ENCODE assay signal across 1 cellular context in genomic region chr1:85681087-85681486, GRCh38.
TF ChIP-seq lines count a peak whose summit lies in the region.

No MANE protein-coding gene starts in this region.

TF ChIP-seq in HepG2, 621 proteins besides CTCF, POLR2A, EP300 and RAD21 (continued from another document and continues in another):
- TF ChIP-seq MYPOP (CRISPR knock-in tag; IDR thresholded peaks at IDR 0.05) (no peak), ZFP36 (IDR thresholded peaks at IDR 0.05; ENCODE audit: borderline replicate concordance, low read depth, low read length, partially characterized antibody) (no peak), ZFY (CRISPR knock-in tag; IDR thresholded peaks at IDR 0.05) (no peak), ZNF670 (CRISPR knock-in tag; IDR thresholded peaks at IDR 0.05; ENCODE audit: borderline replicate concordance) (no peak), HOXD1 (CRISPR knock-in tag; IDR thresholded peaks at IDR 0.05) (no peak), ZNF660 (CRISPR knock-in tag; IDR thresholded peaks at IDR 0.05; ENCODE audit: borderline replicate concordance, low read depth) (no peak), ZNF275 (CRISPR knock-in tag; IDR thresholded peaks at IDR 0.05; ENCODE audit: borderline replicate concordance) (no peak), ASH2L (IDR thresholded peaks at IDR 0.05; ENCODE audit: insufficient read length, low read depth, low read length) (peak; percentile 80), SALL2 (CRISPR knock-in tag; IDR thresholded peaks at IDR 0.05) (no peak), ZNF644 (CRISPR knock-in tag; IDR thresholded peaks at IDR 0.05; ENCODE audit: low read depth) (0 out of 2 replicates have a peak, but pooled peaks have one; percentile 31), ZBTB25 (CRISPR knock-in tag; IDR thresholded peaks at IDR 0.05) (no peak), NR1H2 (CRISPR knock-in tag; IDR thresholded peaks at IDR 0.05; ENCODE audit: borderline replicate concordance, low read depth) (no peak), HNRNPH1 (optimal IDR thresholded peaks at IDR 0.05; ENCODE audit: low read depth, low read length) (no peak), NPAS2 (CRISPR knock-in tag; IDR thresholded peaks at IDR 0.05; ENCODE audit: borderline replicate concordance) (no peak), ZNF777 (CRISPR knock-in tag; IDR thresholded peaks at IDR 0.05) (no peak), ZNF446 (CRISPR knock-in tag; IDR thresholded peaks at IDR 0.05) (no peak), IKZF1 (IDR thresholded peaks at IDR 0.05) (no peak), RAD51 (IDR thresholded peaks at IDR 0.05; ENCODE audit: borderline replicate concordance) (no peak), SSRP1 (CRISPR knock-in tag; IDR thresholded peaks at IDR 0.05) (no peak), MTF2 (CRISPR knock-in tag; IDR thresholded peaks at IDR 0.05; ENCODE audit: borderline replicate concordance) (no peak), NR3C1 (CRISPR knock-in tag; IDR thresholded peaks at IDR 0.05) (no peak), ZFAT (CRISPR knock-in tag; conservative IDR thresholded peaks at IDR 0.05) (no peak), ZNF251 (CRISPR knock-in tag; IDR thresholded peaks at IDR 0.05) (no peak), ZNF772 (CRISPR knock-in tag; IDR thresholded peaks at IDR 0.05) (no peak), ZNF580 (CRISPR knock-in tag; IDR thresholded peaks at IDR 0.05; ENCODE audit: borderline replicate concordance, low read depth) (no peak), ZNF782 (CRISPR knock-in tag; IDR thresholded peaks at IDR 0.05; ENCODE audit: borderline replicate concordance) (no peak), SALL1 (CRISPR knock-in tag; IDR thresholded peaks at IDR 0.05) (peak; percentile 59; the same call in 1 of the 2 replicates), FOXA1 (IDR thresholded peaks at IDR 0.05) (no peak), FOXA1 (CRISPR knock-in tag; IDR thresholded peaks at IDR 0.05) (peak; percentile 41), MNT (IDR thresholded peaks at IDR 0.05) (no peak), ZBTB26 (CRISPR knock-in tag; IDR thresholded peaks at IDR 0.05; ENCODE audit: borderline replicate concordance) (no peak), CHD2 (IDR thresholded peaks at IDR 0.05; ENCODE audit: low read depth, low read length) (no peak), RFX1 (IDR thresholded peaks at IDR 0.05) (peak; percentile 73), NFE2 (CRISPR knock-in tag; IDR thresholded peaks at IDR 0.05) (no peak), ZNF432 (CRISPR knock-in tag; IDR thresholded peaks at IDR 0.05; ENCODE audit: borderline replicate concordance) (no peak), FOSL2 (CRISPR knock-in tag; IDR thresholded peaks at IDR 0.05) (peak; percentile 28; the same call in 1 of the 2 replicates), ZNF776 (CRISPR knock-in tag; IDR thresholded peaks at IDR 0.05) (no peak), U2AF1 (optimal IDR thresholded peaks at IDR 0.05; ENCODE audit: low read depth, low read length) (no peak), REXO4 (CRISPR knock-in tag; IDR thresholded peaks at IDR 0.05; ENCODE audit: borderline replicate concordance) (no peak), KDM1A (CRISPR knock-in tag; IDR thresholded peaks at IDR 0.05) (no peak), HNRNPUL1 (IDR thresholded peaks at IDR 0.05; ENCODE audit: low read depth, low read length) (no peak)
- TF ChIP-seq, protein P1, sequence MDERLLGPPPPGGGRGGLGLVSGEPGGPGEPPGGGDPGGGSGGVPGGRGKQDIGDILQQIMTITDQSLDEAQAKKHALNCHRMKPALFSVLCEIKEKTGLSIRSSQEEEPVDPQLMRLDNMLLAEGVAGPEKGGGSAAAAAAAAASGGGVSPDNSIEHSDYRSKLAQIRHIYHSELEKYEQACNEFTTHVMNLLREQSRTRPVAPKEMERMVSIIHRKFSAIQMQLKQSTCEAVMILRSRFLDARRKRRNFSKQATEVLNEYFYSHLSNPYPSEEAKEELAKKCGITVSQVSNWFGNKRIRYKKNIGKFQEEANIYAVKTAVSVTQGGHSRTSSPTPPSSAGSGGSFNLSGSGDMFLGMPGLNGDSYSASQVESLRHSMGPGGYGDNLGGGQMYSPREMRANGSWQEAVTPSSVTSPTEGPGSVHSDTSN (CRISPR knock-in tag; IDR thresholded peaks at IDR 0.05) = no peak
- TF ChIP-seq, protein P2, sequence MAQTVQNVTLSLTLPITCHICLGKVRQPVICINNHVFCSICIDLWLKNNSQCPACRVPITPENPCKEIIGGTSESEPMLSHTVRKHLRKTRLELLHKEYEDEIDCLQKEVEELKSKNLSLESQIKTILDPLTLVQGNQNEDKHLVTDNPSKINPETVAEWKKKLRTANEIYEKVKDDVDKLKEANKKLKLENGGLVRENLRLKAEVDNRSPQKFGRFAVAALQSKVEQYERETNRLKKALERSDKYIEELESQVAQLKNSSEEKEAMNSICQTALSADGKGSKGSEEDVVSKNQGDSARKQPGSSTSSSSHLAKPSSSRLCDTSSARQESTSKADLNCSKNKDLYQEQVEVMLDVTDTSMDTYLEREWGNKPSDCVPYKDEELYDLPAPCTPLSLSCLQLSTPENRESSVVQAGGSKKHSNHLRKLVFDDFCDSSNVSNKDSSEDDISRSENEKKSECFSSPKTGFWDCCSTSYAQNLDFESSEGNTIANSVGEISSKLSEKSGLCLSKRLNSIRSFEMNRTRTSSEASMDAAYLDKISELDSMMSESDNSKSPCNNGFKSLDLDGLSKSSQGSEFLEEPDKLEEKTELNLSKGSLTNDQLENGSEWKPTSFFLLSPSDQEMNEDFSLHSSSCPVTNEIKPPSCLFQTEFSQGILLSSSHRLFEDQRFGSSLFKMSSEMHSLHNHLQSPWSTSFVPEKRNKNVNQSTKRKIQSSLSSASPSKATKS (CRISPR knock-in tag; IDR thresholded peaks at IDR 0.05) = no peak
- TF ChIP-seq, protein P3, sequence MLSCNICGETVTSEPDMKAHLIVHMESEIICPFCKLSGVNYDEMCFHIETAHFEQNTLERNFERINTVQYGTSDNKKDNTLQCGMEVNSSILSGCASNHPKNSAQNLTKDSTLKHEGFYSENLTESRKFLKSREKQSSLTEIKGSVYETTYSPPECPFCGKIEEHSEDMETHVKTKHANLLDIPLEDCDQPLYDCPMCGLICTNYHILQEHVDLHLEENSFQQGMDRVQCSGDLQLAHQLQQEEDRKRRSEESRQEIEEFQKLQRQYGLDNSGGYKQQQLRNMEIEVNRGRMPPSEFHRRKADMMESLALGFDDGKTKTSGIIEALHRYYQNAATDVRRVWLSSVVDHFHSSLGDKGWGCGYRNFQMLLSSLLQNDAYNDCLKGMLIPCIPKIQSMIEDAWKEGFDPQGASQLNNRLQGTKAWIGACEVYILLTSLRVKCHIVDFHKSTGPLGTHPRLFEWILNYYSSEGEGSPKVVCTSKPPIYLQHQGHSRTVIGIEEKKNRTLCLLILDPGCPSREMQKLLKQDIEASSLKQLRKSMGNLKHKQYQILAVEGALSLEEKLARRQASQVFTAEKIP (CRISPR knock-in tag; IDR thresholded peaks at IDR 0.05; ENCODE audit: borderline replicate concordance) = no peak
- TF ChIP-seq, protein P4, sequence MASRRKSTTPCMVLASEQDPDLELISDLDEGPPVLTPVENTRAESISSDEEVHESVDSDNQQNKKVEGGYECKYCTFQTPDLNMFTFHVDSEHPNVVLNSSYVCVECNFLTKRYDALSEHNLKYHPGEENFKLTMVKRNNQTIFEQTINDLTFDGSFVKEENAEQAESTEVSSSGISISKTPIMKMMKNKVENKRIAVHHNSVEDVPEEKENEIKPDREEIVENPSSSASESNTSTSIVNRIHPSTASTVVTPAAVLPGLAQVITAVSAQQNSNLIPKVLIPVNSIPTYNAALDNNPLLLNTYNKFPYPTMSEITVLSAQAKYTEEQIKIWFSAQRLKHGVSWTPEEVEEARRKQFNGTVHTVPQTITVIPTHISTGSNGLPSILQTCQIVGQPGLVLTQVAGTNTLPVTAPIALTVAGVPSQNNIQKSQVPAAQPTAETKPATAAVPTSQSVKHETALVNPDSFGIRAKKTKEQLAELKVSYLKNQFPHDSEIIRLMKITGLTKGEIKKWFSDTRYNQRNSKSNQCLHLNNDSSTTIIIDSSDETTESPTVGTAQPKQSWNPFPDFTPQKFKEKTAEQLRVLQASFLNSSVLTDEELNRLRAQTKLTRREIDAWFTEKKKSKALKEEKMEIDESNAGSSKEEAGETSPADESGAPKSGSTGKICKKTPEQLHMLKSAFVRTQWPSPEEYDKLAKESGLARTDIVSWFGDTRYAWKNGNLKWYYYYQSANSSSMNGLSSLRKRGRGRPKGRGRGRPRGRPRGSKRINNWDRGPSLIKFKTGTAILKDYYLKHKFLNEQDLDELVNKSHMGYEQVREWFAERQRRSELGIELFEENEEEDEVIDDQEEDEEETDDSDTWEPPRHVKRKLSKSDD (CRISPR knock-in tag; IDR thresholded peaks at IDR 0.05; ENCODE audit: low read depth) = no peak
- TF ChIP-seq, protein P5, sequence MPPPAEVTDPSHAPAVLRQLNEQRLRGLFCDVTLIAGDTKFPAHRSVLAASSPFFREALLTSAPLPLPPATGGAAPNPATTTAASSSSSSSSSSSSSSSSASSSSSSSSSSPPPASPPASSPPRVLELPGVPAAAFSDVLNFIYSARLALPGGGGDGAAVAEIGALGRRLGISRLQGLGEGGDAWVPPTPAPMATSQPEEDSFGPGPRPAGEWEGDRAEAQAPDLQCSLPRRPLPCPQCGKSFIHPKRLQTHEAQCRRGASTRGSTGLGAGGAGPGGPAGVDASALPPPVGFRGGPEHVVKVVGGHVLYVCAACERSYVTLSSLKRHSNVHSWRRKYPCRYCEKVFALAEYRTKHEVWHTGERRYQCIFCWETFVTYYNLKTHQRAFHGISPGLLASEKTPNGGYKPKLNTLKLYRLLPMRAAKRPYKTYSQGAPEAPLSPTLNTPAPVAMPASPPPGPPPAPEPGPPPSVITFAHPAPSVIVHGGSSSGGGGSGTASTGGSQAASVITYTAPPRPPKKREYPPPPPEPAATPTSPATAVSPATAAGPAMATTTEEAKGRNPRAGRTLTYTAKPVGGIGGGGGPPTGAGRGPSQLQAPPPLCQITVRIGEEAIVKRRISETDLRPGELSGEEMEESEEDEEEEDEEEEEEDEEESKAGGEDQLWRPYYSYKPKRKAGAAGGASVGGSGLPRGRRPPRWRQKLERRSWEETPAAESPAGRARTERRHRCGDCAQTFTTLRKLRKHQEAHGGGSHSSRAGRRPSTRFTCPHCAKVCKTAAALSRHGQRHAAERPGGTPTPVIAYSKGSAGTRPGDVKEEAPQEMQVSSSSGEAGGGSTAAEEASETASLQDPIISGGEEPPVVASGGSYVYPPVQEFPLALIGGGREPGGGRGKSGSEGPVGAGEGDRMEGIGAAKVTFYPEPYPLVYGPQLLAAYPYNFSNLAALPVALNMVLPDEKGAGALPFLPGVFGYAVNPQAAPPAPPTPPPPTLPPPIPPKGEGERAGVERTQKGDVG (CRISPR knock-in tag; IDR thresholded peaks at IDR 0.05; ENCODE audit: borderline replicate concordance) = no peak
